In the genomic region with DNA sequence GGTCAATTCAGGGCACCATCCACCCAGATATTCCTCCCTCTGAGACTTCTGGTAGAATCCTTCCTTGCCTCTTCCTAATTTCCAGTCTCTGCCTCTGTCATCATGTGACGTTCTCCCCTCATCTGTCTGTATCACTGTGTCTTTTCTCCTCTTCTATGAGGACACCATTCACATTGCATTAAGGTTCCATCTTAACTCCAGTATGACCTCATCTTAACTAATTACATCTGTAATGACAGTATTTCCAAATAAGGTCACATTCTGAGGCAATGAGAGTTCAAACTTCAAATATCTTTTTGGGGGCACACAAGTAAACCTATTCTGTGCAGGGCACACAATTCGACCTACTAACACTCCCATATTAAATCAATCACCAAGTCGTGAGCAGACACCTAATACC, we compare ENCODE assay signal across 18 cellular contexts.
A peak's percentile ranks its signal among the peaks of the same experiment; 100 is the strongest.
DNase-seq lines count a peak whose midpoint lies in the region; ATAC-seq, FAIRE-seq and TF ChIP-seq lines count a peak whose summit lies in the region.
"Had no signal": no experiment of that assay in that cellular context is flagged by ENCODE, and none has a peak within 500 bp of the region (broad histone marks: within the 10 kb centered on the region; RNA-seq: fewer than 3 reads in every experiment).

No MANE protein-coding gene starts in this region.

- H3K36me3 ChIP-seq in HEK293 (ENCODE audit: control insufficient read depth in 2 of 2, insufficient read depth in 1 of 2, low read length in 2 of 2), result no peaks in the 10 kb centered on the region
- H3K36me3 ChIP-seq in body of pancreas (replicated peaks in 1 of 2; ENCODE audit: insufficient read depth in 1 of 2, low read depth in 2 of 2), result no peaks in the 10 kb centered on the region
- H3K36me3 ChIP-seq in mesendoderm (ENCODE audit: control insufficient read depth, insufficient read depth, low read length), result no peaks in the 10 kb centered on the region
- H3K36me3 ChIP-seq: BLaER1 treated with 17β-estradiol and CSF1 and Interleukin-3, amounts not matched to agents 10 nM and 100 nM; HAP-1 had no signal

- H2BK5ac ChIP-seq in mesendoderm (ENCODE audit: low read length), result no peak overlapping the region

- intact Hi-C loops in body of pancreas (cut with DNase I), result no loop called here

- CTCF ChIA-PET in HEK293 (lab: Yijun Ruan, JAX), result interaction anchor here (0.9 to 1.1 kb wide), 2 partner anchors 13 to 300 kb away, joined by 3 read pairs; no protein-coding TSS in a partner anchor

- TF ChIP-seq CTCF in HEK293 (tag by site-specific recombination; IDR thresholded peaks at IDR 0.05), result no peak
- no peak for TF ChIP-seq CTCF in body of pancreas (IDR thresholded peaks at IDR 0.05)
- no peak for TF ChIP-seq CTCF in neural crest cell (conservative IDR thresholded peaks at IDR 0.05)

- peaks cover 37% of the 10 kb centered on the region for H3K4me1 Mint-ChIP-seq in neural crest cell
- H3K4me1 Mint-ChIP-seq: CD4-positive, CD25-positive, alpha-beta regulatory T cell; IgD-negative memory B cell had no signal

- no peak overlapping the region for H3K56ac ChIP-seq in mesendoderm (ENCODE audit: low read length)

- H2AK5ac ChIP-seq in mesendoderm (ENCODE audit: low read length), result no peak overlapping the region

- H3K4me1 ChIP-seq in HEK293 (ENCODE audit: control insufficient read depth, insufficient read depth, low read length), result no peaks in the 10 kb centered on the region
- H3K4me1 ChIP-seq in body of pancreas, result no peaks in the 10 kb centered on the region
- H3K4me1 ChIP-seq in mesendoderm (ENCODE audit: control insufficient read depth, low read depth, low read length), result no peaks in the 10 kb centered on the region
- H3K4me1 ChIP-seq: BLaER1 treated with 17β-estradiol and CSF1 and Interleukin-3, amounts not matched to agents 10 nM and 100 nM had no signal

- H3K4ac ChIP-seq in mesendoderm (ENCODE audit: low read depth, low read length), result no peak overlapping the region

- no peaks in the 10 kb centered on the region for H3K36me3 Mint-ChIP-seq in neural crest cell (ENCODE audit: low read depth)
- H3K36me3 Mint-ChIP-seq: CD4-positive, CD25-positive, alpha-beta regulatory T cell had no signal

- H3K9ac ChIP-seq in mesendoderm (ENCODE audit: low read length), result no peak overlapping the region
- H3K9ac ChIP-seq: BLaER1 treated with 17β-estradiol and CSF1 and Interleukin-3, amounts not matched to agents 10 nM and 100 nM; GM23248 had no signal

- H2BK120ac ChIP-seq in mesendoderm (ENCODE audit: low read depth, low read length), result no peak overlapping the region

- ATAC-seq in body of pancreas, result no peak

- FAIRE-seq in GM12891 (lab: Jason Lieb, UNC), result peak; percentile 60

- H3K9me3 ChIP-seq in HEK293 (ENCODE audit: control insufficient read depth, insufficient read depth, low read depth, low read length) (no peaks in the 10 kb centered on the region), body of pancreas (no peaks in the 10 kb centered on the region)
- H3K9me3 ChIP-seq: BLaER1 treated with 17β-estradiol and CSF1 and Interleukin-3, amounts not matched to agents 10 nM and 100 nM; HAP-1 had no signal

- H3K4me3 ChIP-seq in HEK293 (ENCODE audit: low read depth, low read length) (no peak overlapping the region), body of pancreas (no peak overlapping the region), mesendoderm (ENCODE audit: low read length) (no peak overlapping the region)
- H3K4me3 ChIP-seq: BLaER1 treated with 17β-estradiol and CSF1 and Interleukin-3, amounts not matched to agents 10 nM and 100 nM; GM23248; HAP-1 had no signal

- H3K9me3 Mint-ChIP-seq in neural crest cell, result peaks cover 6% of the 10 kb centered on the region

- H3K79me1 ChIP-seq in mesendoderm (ENCODE audit: low read length), result no peaks in the 10 kb centered on the region

- no peak overlapping the region for H3K4me2 ChIP-seq in mesendoderm (ENCODE audit: low read length)
- H3K4me2 ChIP-seq: BLaER1 treated with 17β-estradiol and CSF1 and Interleukin-3, amounts not matched to agents 10 nM and 100 nM had no signal

- peak overlapping the region; percentile 30 for H3K27ac Mint-ChIP-seq in neural crest cell (ENCODE audit: unreplicated experiment)
- H3K27ac Mint-ChIP-seq: CD4-positive, CD25-positive, alpha-beta regulatory T cell; HFFc6; IgD-negative memory B cell had no signal

- WGBS in body of pancreas, 2 donors, result 79 to 83% methylated on average over 3 of the region's 3 CpGs
- 100% methylated on average over 1 of the region's 3 CpGs for WGBS in mesendoderm (ENCODE audit: extremely low coverage, insufficient coverage, low lambda C conversion rate)

- no peak overlapping the region for H3K4me3 Mint-ChIP-seq in neural crest cell
- H3K4me3 Mint-ChIP-seq: CD4-positive, CD25-positive, alpha-beta regulatory T cell; HFFc6; IgD-negative memory B cell had no signal

- no peak overlapping the region for H3K18ac ChIP-seq in mesendoderm (ENCODE audit: low read length)

- no peak for TF ChIP-seq POLR2A in GM12891 (IDR thresholded peaks at IDR 0.05; ENCODE audit: low read depth, low read length)
- no peak for TF ChIP-seq POLR2A in body of pancreas (IDR thresholded peaks at IDR 0.05)

- H4K5ac ChIP-seq in mesendoderm (ENCODE audit: low read length), result no peak overlapping the region

- no peaks in the 10 kb centered on the region for H3K27me3 Mint-ChIP-seq in neural crest cell (ENCODE audit: low read depth)
- H3K27me3 Mint-ChIP-seq: IgD-negative memory B cell had no signal

- POLR2A ChIA-PET in HEK293 (lab: Yijun Ruan, JAX), result no interaction called here

- H3K27me3 ChIP-seq in body of pancreas, result no peaks in the 10 kb centered on the region
- no peaks in the 10 kb centered on the region for H3K27me3 ChIP-seq in mesendoderm (ENCODE audit: insufficient read depth, low read length, poor library complexity)
- H3K27me3 ChIP-seq: BLaER1 treated with 17β-estradiol and CSF1 and Interleukin-3, amounts not matched to agents 10 nM and 100 nM had no signal

- no peak overlapping the region for H2BK15ac ChIP-seq in mesendoderm (replicated peaks; ENCODE audit: low read depth)

- H3K27ac ChIP-seq in HEK293 (ENCODE audit: extremely low read depth, low read depth, low read length) (no peak overlapping the region), body of pancreas (peak overlapping the region in 3 of 4 donors; percentile 50 to 73 (median 60)), mesendoderm (ENCODE audit: low read depth, low read length) (no peak overlapping the region)
- H3K27ac ChIP-seq: BLaER1 treated with 17β-estradiol and CSF1 and Interleukin-3, amounts not matched to agents 10 nM and 100 nM; GM23248; HL-60 had no signal

- no peaks in the 10 kb centered on the region for H3K79me2 ChIP-seq in mesendoderm (ENCODE audit: control insufficient read depth, insufficient read depth, low read length)

- no peak overlapping the region for H4K8ac ChIP-seq in mesendoderm (ENCODE audit: low read depth, low read length)

- no peak overlapping the region for H3K23ac ChIP-seq in mesendoderm (ENCODE audit: low read length)

- DNase-seq in GM12891 (ENCODE audit: insufficient read length, low spot score) (no peak), body of pancreas (no peak), neural crest cell (ENCODE audit: low read depth, low spot score) (no peak), amygdala (lab: John Stamatoyannopoulos, UW) (no peak), mesendoderm (no peak), hippocampal formation (lab: John Stamatoyannopoulos, UW) (no peak), GM19238 (ENCODE audit: insufficient read length, low spot score) (no peak)
- DNase-seq: ACHN; CD4-positive, CD25-positive, alpha-beta regulatory T cell; DMS53; GF-D8; GM23248; HFFc6 had no signal

TF ChIP-seq in GM12891, 5 proteins besides CTCF, POLR2A, EP300 and RAD21:
- TF ChIP-seq PAX5 (IDR thresholded peaks at IDR 0.05; ENCODE audit: insufficient read depth, low read length, severe bottlenecking) (no peak), TAF1 (IDR thresholded peaks at IDR 0.05; ENCODE audit: low read depth, low read length) (no peak), POLR2AphosphoS5 (IDR thresholded peaks at IDR 0.05; ENCODE audit: low read depth, low read length) (no peak), SPI1 (IDR thresholded peaks at IDR 0.05; ENCODE audit: low read depth, low read length) (no peak), POU2F2 (IDR thresholded peaks at IDR 0.05; ENCODE audit: low read depth, low read length) (no peak)

TF ChIP-seq in HEK293, 187 proteins besides CTCF, POLR2A, EP300 and RAD21 (continues in another document):
- TF ChIP-seq OVOL3 (tag by site-specific recombination; IDR thresholded peaks at IDR 0.05) (no peak), KLF10 (tag by site-specific recombination; IDR thresholded peaks at IDR 0.05) (no peak), ATF2 (tag by site-specific recombination; IDR thresholded peaks at IDR 0.05; ENCODE audit: low read depth) (peak; percentile 83), MEIS1 (CRISPR knock-in tag; IDR thresholded peaks at IDR 0.05; ENCODE audit: borderline replicate concordance) (no peak), ZNF146 (tag by site-specific recombination; IDR thresholded peaks at IDR 0.05) (no peak), ZNF776 (tag by site-specific recombination; IDR thresholded peaks at IDR 0.05; ENCODE audit: borderline replicate concordance) (no peak), ZNF24 (tag by site-specific recombination; IDR thresholded peaks at IDR 0.05) (no peak), HOXD13 (CRISPR knock-in tag; IDR thresholded peaks at IDR 0.05; ENCODE audit: borderline replicate concordance) (no peak), ZNF248 (tag by site-specific recombination; IDR thresholded peaks at IDR 0.05) (no peak), ZBTB44 (tag by site-specific recombination; IDR thresholded peaks at IDR 0.05) (no peak)

Comparison
In these comparisons a context has a peak if more than half of its experiments do, and no peak if none do; other contexts are left out.
1. H3K27ac ChIP-seq: peak in body of pancreas (3 of 4); none in HEK293 (single experiment) and mesendoderm (single experiment).